Comparison of ENCODE assay signal across 12 cellular contexts in genomic region chr9:93459432-93459847, GRCh38. TPM values are rescaled to one million over a fixed set of nuclear protein-coding genes. Genes with fewer than 3 reads are reported as not detected.
DNase-seq lines count a peak whose midpoint lies in the region; TF ChIP-seq lines count a peak whose summit lies in the region.
"Had no signal": no experiment of that assay in that cellular context is flagged by ENCODE, and none has a peak within 500 bp of the region (broad histone marks: within the 10 kb centered on the region; RNA-seq: fewer than 3 reads in every experiment).

No MANE protein-coding gene starts in this region.

- H3K36me3 ChIP-seq in CD8-positive, alpha-beta memory T cell (ENCODE audit: insufficient read depth, low read length): no peaks in the 10 kb centered on the region
- no peaks in the 10 kb centered on the region for H3K36me3 ChIP-seq in adipocyte (ENCODE audit: control insufficient read depth, insufficient read depth, low read length, severe bottlenecking)
- H3K36me3 ChIP-seq: stomach had no signal

- H3K27me3 ChIP-seq in CD8-positive, alpha-beta memory T cell (ENCODE audit: insufficient read depth, low read length, poor library complexity, severe bottlenecking): no peaks in the 10 kb centered on the region
- no peaks in the 10 kb centered on the region for H3K27me3 ChIP-seq in adipocyte (replicated peaks; ENCODE audit: control insufficient read depth, insufficient read depth, low read length)
- H3K27me3 ChIP-seq: dorsolateral prefrontal cortex, stomach had no signal

- H3K4me1 ChIP-seq in CD8-positive, alpha-beta memory T cell (ENCODE audit: insufficient read depth, low read length): peaks cover 68% of the 10 kb centered on the region
- H3K4me1 ChIP-seq in adipocyte (ENCODE audit: control insufficient read depth, insufficient read depth, low read length): peaks cover 49% of the 10 kb centered on the region

- no peaks in the 10 kb centered on the region for H3K9me3 ChIP-seq in CD8-positive, alpha-beta memory T cell (ENCODE audit: low read length)
- H3K9me3 ChIP-seq in adipocyte (ENCODE audit: control insufficient read depth, low read length): no peaks in the 10 kb centered on the region
- H3K9me3 ChIP-seq: stomach had no signal

- H3K4me1 Mint-ChIP-seq in CD8-positive, alpha-beta memory T cell: peaks cover 81 to 89% (median 86%) of the 10 kb centered on the region in 3 donors
- H3K4me1 Mint-ChIP-seq in HFFc6 (ENCODE audit: low read depth) (peaks cover 83% of the 10 kb centered on the region), nephron progenitor cell (peaks cover 62% of the 10 kb centered on the region), progenitor cell of endocrine pancreas (ENCODE audit: low read depth) (peaks cover 16% of the 10 kb centered on the region)

- CTCF ChIA-PET in CD8-positive, alpha-beta memory T cell (lab: Charles Lee): interaction anchor here (1.8 kb wide), 1 partner anchor 107 kb away, joined by 4 read pairs; no protein-coding TSS in a partner anchor

- no peak overlapping the region for H3K9ac ChIP-seq in adipocyte (ENCODE audit: low read length)

- H3K27ac Mint-ChIP-seq in CD8-positive, alpha-beta memory T cell: peak overlapping the region in 7 of 8 donors; percentile 13 to 94 (median 37)
- H3K27ac Mint-ChIP-seq in HFFc6 (peak overlapping the region; percentile 32; the same call in 1 of the 2 replicates), nephron progenitor cell (peak overlapping the region; percentile 24), progenitor cell of endocrine pancreas (no peak overlapping the region)

- no peak overlapping the region for H3K27ac ChIP-seq in CD8-positive, alpha-beta memory T cell (ENCODE audit: low read depth, low read length)
- H3K27ac ChIP-seq: skin epidermis, WERI-Rb-1 had no signal

- no peak for DNase-seq in CD8-positive, alpha-beta memory T cell
- no peak for DNase-seq in HFFc6
- DNase-seq in adipocyte (ENCODE audit: low read depth): no peak
- DNase-seq in nephron progenitor cell: no peak
- DNase-seq in activated effector memory CD4-positive, alpha-beta T cell treated with anti-CD3 and anti-CD28 coated beads, Interleukin-2, amount 50 U/mL, for 16 hours: no peak
- DNase-seq in progenitor cell of endocrine pancreas (ENCODE audit: low spot score, unreplicated experiment): no peak
- no peak for DNase-seq in activated CD8-positive, alpha-beta memory T cell treated with anti-CD3 and anti-CD28 coated beads for 24 hours
- DNase-seq: stomach, WERI-Rb-1 had no signal

- no peaks in the 10 kb centered on the region for H3K27me3 Mint-ChIP-seq in CD8-positive, alpha-beta memory T cell
- H3K27me3 Mint-ChIP-seq in HFFc6 (ENCODE audit: insufficient read depth) (no peaks in the 10 kb centered on the region), nephron progenitor cell (ENCODE audit: low read depth, poor library complexity) (no peaks in the 10 kb centered on the region), progenitor cell of endocrine pancreas (no peaks in the 10 kb centered on the region)

- H3K4me3 Mint-ChIP-seq in CD8-positive, alpha-beta memory T cell: peak overlapping the region in 2 of 7 donors; percentile 2 to 28
- H3K4me3 Mint-ChIP-seq in HFFc6: no peak overlapping the region
- no peak overlapping the region for H3K4me3 Mint-ChIP-seq in nephron progenitor cell
- H3K4me3 Mint-ChIP-seq in progenitor cell of endocrine pancreas (ENCODE audit: low read depth): no peak overlapping the region

- peaks cover 0 to 11% (median 5%) of the 10 kb centered on the region in 3 donors for H3K36me3 Mint-ChIP-seq in CD8-positive, alpha-beta memory T cell
- peaks cover 19% of the 10 kb centered on the region for H3K36me3 Mint-ChIP-seq in HFFc6 (ENCODE audit: low read depth)
- peaks cover 17% of the 10 kb centered on the region for H3K36me3 Mint-ChIP-seq in nephron progenitor cell (ENCODE audit: low read depth)
- no peaks in the 10 kb centered on the region for H3K36me3 Mint-ChIP-seq in progenitor cell of endocrine pancreas (ENCODE audit: insufficient read depth)

- POLR2A ChIA-PET in CD8-positive, alpha-beta memory T cell (lab: Charles Lee): no interaction called here

- H3K4me3 ChIP-seq in CD8-positive, alpha-beta memory T cell (ENCODE audit: low read length): no peak overlapping the region
- peak overlapping the region; percentile 14 for H3K4me3 ChIP-seq in adipocyte (ENCODE audit: low read length)
- H3K4me3 ChIP-seq: dorsolateral prefrontal cortex, lung, skin epidermis, stomach had no signal

- no peaks in the 10 kb centered on the region for H3K9me3 Mint-ChIP-seq in CD8-positive, alpha-beta memory T cell
- H3K9me3 Mint-ChIP-seq in HFFc6 (no peaks in the 10 kb centered on the region), nephron progenitor cell (no peaks in the 10 kb centered on the region), progenitor cell of endocrine pancreas (ENCODE audit: low read depth) (no peaks in the 10 kb centered on the region)

- TF ChIP-seq CTCF in HFFc6 (IDR thresholded peaks at IDR 0.05): no peak
- TF ChIP-seq CTCF in nephron progenitor cell (IDR thresholded peaks at IDR 0.05): no peak
- no peak for TF ChIP-seq CTCF in progenitor cell of endocrine pancreas (IDR thresholded peaks at IDR 0.05; ENCODE audit: unreplicated experiment)

RNA-seq across cellular contexts. Expression of gene FAM120AOS, which starts 6.1 kb away (rescaled TPM):
- total RNA-seq in CD8-positive, alpha-beta memory T cell: 10 to 100 TPM; 41.0 to 42.7 TPM
- polyA plus RNA-seq in CD8-positive, alpha-beta memory T cell: 62.6 TPM
- total RNA-seq in HFFc6 (2021; fragmentation: NEBNext Ultra II Directional; extraction: Animal tissue kit (Norgen Biotek cat#: 25700)): 10 to 100 TPM; 35.3 to 38.9 (median 36.6) TPM
- 47.5 and 50.3 TPM in 2 replicates for total RNA-seq in progenitor cell of endocrine pancreas

RNA-seq across cellular contexts. Expression of gene FAM120A, which starts 8.0 kb away (rescaled TPM):
- 100 to 1,000 TPM; 140 to 142 TPM for total RNA-seq in CD8-positive, alpha-beta memory T cell
- polyA plus RNA-seq in CD8-positive, alpha-beta memory T cell: 16.0 TPM
- total RNA-seq in HFFc6 (2021; fragmentation: NEBNext Ultra II Directional; extraction: Animal tissue kit (Norgen Biotek cat#: 25700)): 100 to 1,000 TPM; 139 to 161 (median 155) TPM
- 59.3 and 59.6 TPM in 2 replicates for total RNA-seq in progenitor cell of endocrine pancreas
